In the genomic region with DNA sequence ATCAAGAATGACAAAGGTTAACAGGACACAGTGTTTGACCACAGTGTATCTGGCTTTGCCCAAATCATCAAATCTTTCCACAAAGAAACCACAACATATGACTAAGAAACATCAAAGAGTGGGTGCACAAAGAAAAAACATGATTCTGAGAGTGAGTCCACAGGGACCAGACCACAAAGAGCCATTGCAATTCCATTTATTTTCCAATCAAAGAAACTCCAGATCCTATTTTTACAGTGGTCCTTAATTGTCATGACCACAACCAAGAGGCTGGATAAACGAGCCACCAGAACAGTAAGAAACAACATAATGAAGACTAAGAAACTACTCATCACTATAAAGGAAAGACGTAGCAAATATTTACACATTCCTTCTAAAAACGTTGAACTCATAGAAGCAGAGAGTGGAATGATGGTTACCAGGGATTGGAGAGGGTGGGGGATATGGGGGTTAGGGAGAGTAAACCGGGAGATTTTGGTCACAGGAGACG, we compare ENCODE assay signal across 1 cellular context.
TF ChIP-seq lines count a peak whose summit lies in the region.

No MANE protein-coding gene starts in this region.

TF ChIP-seq in SK-N-SH, 30 proteins besides CTCF, POLR2A, EP300 and RAD21 (continued from another document):
- TF ChIP-seq, protein P1, sequence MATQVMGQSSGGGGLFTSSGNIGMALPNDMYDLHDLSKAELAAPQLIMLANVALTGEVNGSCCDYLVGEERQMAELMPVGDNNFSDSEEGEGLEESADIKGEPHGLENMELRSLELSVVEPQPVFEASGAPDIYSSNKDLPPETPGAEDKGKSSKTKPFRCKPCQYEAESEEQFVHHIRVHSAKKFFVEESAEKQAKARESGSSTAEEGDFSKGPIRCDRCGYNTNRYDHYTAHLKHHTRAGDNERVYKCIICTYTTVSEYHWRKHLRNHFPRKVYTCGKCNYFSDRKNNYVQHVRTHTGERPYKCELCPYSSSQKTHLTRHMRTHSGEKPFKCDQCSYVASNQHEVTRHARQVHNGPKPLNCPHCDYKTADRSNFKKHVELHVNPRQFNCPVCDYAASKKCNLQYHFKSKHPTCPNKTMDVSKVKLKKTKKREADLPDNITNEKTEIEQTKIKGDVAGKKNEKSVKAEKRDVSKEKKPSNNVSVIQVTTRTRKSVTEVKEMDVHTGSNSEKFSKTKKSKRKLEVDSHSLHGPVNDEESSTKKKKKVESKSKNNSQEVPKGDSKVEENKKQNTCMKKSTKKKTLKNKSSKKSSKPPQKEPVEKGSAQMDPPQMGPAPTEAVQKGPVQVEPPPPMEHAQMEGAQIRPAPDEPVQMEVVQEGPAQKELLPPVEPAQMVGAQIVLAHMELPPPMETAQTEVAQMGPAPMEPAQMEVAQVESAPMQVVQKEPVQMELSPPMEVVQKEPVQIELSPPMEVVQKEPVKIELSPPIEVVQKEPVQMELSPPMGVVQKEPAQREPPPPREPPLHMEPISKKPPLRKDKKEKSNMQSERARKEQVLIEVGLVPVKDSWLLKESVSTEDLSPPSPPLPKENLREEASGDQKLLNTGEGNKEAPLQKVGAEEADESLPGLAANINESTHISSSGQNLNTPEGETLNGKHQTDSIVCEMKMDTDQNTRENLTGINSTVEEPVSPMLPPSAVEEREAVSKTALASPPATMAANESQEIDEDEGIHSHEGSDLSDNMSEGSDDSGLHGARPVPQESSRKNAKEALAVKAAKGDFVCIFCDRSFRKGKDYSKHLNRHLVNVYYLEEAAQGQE (IDR thresholded peaks at IDR 0.05; ENCODE audit: low read depth, low read length), result no peak
- TF ChIP-seq NRF1 (IDR thresholded peaks at IDR 0.05; ENCODE audit: low read depth, low read length) (no peak), GABPA (IDR thresholded peaks at IDR 0.05; ENCODE audit: low read depth) (no peak), POLR2AphosphoS5 (IDR thresholded peaks at IDR 0.05; ENCODE audit: low read depth, low read length) (peak; percentile 56; the same call in 1 of the 2 replicates), FOSL2 (IDR thresholded peaks at IDR 0.05; ENCODE audit: borderline replicate concordance, low read depth) (no peak), TCF12 (IDR thresholded peaks at IDR 0.05) (peak; percentile 88), RFX5 (IDR thresholded peaks at IDR 0.05; ENCODE audit: low read length) (no peak), TAF1 (IDR thresholded peaks at IDR 0.05; ENCODE audit: borderline replicate concordance, low read depth, low read length) (no peak), JUND (IDR thresholded peaks at IDR 0.05) (peak; percentile 77), MEF2A (IDR thresholded peaks at IDR 0.05; ENCODE audit: borderline replicate concordance, low read depth) (0 out of 2 replicates have a peak, but pooled peaks have one; percentile 24), NFIC (IDR thresholded peaks at IDR 0.05; ENCODE audit: borderline replicate concordance) (peak; percentile 41; the same call in 1 of the 2 replicates), TEAD4 (IDR thresholded peaks at IDR 0.05; ENCODE audit: borderline replicate concordance, insufficient read depth) (peak; percentile 57; the same call in 1 of the 2 replicates), MXI1 (IDR thresholded peaks at IDR 0.05; ENCODE audit: low read depth, low read length) (no peak), FOXM1 (IDR thresholded peaks at IDR 0.05; ENCODE audit: low read depth) (no peak), CHD2 (IDR thresholded peaks at IDR 0.05; ENCODE audit: low read length, partially characterized antibody) (no peak), SMC3 (IDR thresholded peaks at IDR 0.05; ENCODE audit: low read depth, low read length) (no peak), ELF1 (IDR thresholded peaks at IDR 0.05) (no peak), SIN3A (IDR thresholded peaks at IDR 0.05; ENCODE audit: borderline replicate concordance, low read depth, low read length) (no peak), GATA2 (CRISPR knock-in tag; IDR thresholded peaks at IDR 0.05) (no peak)
- TF ChIP-seq, protein P2, sequence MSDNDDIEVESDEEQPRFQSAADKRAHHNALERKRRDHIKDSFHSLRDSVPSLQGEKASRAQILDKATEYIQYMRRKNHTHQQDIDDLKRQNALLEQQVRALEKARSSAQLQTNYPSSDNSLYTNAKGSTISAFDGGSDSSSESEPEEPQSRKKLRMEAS (IDR thresholded peaks at IDR 0.05; ENCODE audit: low read depth), result no peak
- TF ChIP-seq, protein P3, sequence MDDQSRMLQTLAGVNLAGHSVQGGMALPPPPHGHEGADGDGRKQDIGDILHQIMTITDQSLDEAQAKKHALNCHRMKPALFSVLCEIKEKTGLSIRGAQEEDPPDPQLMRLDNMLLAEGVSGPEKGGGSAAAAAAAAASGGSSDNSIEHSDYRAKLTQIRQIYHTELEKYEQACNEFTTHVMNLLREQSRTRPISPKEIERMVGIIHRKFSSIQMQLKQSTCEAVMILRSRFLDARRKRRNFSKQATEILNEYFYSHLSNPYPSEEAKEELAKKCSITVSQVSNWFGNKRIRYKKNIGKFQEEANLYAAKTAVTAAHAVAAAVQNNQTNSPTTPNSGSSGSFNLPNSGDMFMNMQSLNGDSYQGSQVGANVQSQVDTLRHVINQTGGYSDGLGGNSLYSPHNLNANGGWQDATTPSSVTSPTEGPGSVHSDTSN (IDR thresholded peaks at IDR 0.05), result peak; percentile 78
- TF ChIP-seq, protein P4, sequence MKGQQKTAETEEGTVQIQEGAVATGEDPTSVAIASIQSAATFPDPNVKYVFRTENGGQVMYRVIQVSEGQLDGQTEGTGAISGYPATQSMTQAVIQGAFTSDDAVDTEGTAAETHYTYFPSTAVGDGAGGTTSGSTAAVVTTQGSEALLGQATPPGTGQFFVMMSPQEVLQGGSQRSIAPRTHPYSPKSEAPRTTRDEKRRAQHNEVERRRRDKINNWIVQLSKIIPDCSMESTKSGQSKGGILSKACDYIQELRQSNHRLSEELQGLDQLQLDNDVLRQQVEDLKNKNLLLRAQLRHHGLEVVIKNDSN (IDR thresholded peaks at IDR 0.05; ENCODE audit: borderline replicate concordance, low read depth), result no peak
- TF ChIP-seq, protein P5, sequence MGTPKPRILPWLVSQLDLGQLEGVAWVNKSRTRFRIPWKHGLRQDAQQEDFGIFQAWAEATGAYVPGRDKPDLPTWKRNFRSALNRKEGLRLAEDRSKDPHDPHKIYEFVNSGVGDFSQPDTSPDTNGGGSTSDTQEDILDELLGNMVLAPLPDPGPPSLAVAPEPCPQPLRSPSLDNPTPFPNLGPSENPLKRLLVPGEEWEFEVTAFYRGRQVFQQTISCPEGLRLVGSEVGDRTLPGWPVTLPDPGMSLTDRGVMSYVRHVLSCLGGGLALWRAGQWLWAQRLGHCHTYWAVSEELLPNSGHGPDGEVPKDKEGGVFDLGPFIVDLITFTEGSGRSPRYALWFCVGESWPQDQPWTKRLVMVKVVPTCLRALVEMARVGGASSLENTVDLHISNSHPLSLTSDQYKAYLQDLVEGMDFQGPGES (IDR thresholded peaks at IDR 0.05; ENCODE audit: low read depth, low read length), result no peak
